ENCODE assay signal across 17 cellular contexts in genomic region chr13:104597554-104598240, GRCh38.
"Had no signal": no experiment of that assay in that cellular context is flagged by ENCODE, and none has a peak within 500 bp of the region (broad histone marks: within the 10 kb centered on the region; RNA-seq: fewer than 3 reads in every experiment).

No MANE protein-coding gene starts in this region.

- H3K36me3 Mint-ChIP-seq: naive B cell had no signal

- H3K27ac Mint-ChIP-seq: activated T-helper 1 cell treated with anti-CD3 and anti-CD28 coated beads, Interleukin-12 subunit alpha, Interleukin-12 subunit beta, Interleukin-2, Interleukin-4 antibody, amounts not matched to agents 30 ng/mL and 10 ng/mL and 1 ng/mL, durations not matched to agents 14 hours and 24 hours and 36 hours; naive B cell had no signal

- H3K27me3 Mint-ChIP-seq: naive B cell had no signal

- H3K4me1 ChIP-seq: gastrocnemius medialis, heart left ventricle, stomach, testis, uterus had no signal

- H3K27me3 ChIP-seq: gastrocnemius medialis, stomach, testis, uterus had no signal

- ATAC-seq: activated CD4-positive, CD25-positive, alpha-beta regulatory T cell treated with anti-CD3 and anti-CD28 coated beads, Interleukin-2, amount 50 U/mL, for 24 hours; gastrocnemius medialis; heart left ventricle; left cardiac atrium had no signal

- H3K9me3 ChIP-seq: gastrocnemius medialis, heart left ventricle, stomach, testis, uterus had no signal

- FAIRE-seq: bronchial epithelial cell had no signal

- H3K27ac ChIP-seq: gastrocnemius medialis, heart left ventricle, stomach, testis, uterus had no signal

- DNase-seq: activated CD4-positive, alpha-beta T cell treated with anti-CD3 and anti-CD28 coated beads, Interleukin-2, amount 50 U/mL, for 1 hour; anterior cingulate cortex; dermis blood vessel endothelial cell; gastrocnemius medialis; heart left ventricle; left cardiac atrium; midbrain; naive B cell; stimulated activated CD4-positive, alpha-beta T cell treated with anti-CD3 and anti-CD28 coated beads, Interleukin-12 subunit alpha, Interleukin-12 subunit beta, amount 100 ng/mL, for 4 hours; stimulated activated CD4-positive, alpha-beta T cell treated with anti-CD3 and anti-CD28 coated beads, Interleukin-2, amount 100 ng/mL, for 24 hours; stomach; testis; uterus had no signal

- H3K4me3 ChIP-seq: gastrocnemius medialis, heart left ventricle, lung, stomach, testis, uterus had no signal

- H3K4me3 Mint-ChIP-seq: activated T-helper 1 cell treated with anti-CD3 and anti-CD28 coated beads, Interleukin-12 subunit alpha, Interleukin-12 subunit beta, Interleukin-2, Interleukin-4 antibody, amounts not matched to agents 30 ng/mL and 10 ng/mL and 1 ng/mL, durations not matched to agents 14 hours and 24 hours and 36 hours; naive B cell had no signal

- H3K9me3 Mint-ChIP-seq: activated T-helper 1 cell treated with anti-CD3 and anti-CD28 coated beads, Interleukin-12 subunit alpha, Interleukin-12 subunit beta, Interleukin-2, Interleukin-4 antibody, amounts not matched to agents 30 ng/mL and 10 ng/mL and 1 ng/mL, durations not matched to agents 14 hours and 24 hours and 36 hours had no signal

- H3K4me1 Mint-ChIP-seq: naive B cell had no signal

- H3K36me3 ChIP-seq: gastrocnemius medialis, heart left ventricle, stomach, uterus had no signal
